ENCODE assay signal across 2 cellular contexts in genomic region chr12:88889326-88890110, GRCh38.
A peak's percentile ranks its signal among the peaks of the same experiment; 100 is the strongest.
TF ChIP-seq lines count a peak whose summit lies in the region.

No MANE protein-coding gene starts in this region.

TF ChIP-seq in SK-N-SH, 30 proteins besides CTCF, POLR2A, EP300 and RAD21:
- no peak for TF ChIP-seq NRF1 (IDR thresholded peaks at IDR 0.05; ENCODE audit: low read depth, low read length)
- no peak for TF ChIP-seq EZH2phosphoT487 (IDR thresholded peaks at IDR 0.05; ENCODE audit: borderline replicate concordance, low read depth)
- peak; percentile 44; the same call in 1 of the 2 replicates for TF ChIP-seq NFIC (IDR thresholded peaks at IDR 0.05; ENCODE audit: borderline replicate concordance)

TF ChIP-seq in endothelial cell of umbilical vein, 7 proteins besides CTCF, POLR2A, EP300 and RAD21:
- TF ChIP-seq EZH2 (IDR thresholded peaks at IDR 0.05; ENCODE audit: borderline replicate concordance, low read depth, low read length, severe bottlenecking) (no peak), MYC (IDR thresholded peaks at IDR 0.05; ENCODE audit: low read depth, low read length) (no peak), POLR2AphosphoS5 (IDR thresholded peaks at IDR 0.05; ENCODE audit: insufficient read depth, low read depth, low read length) (no peak), MAX (IDR thresholded peaks at IDR 0.05; ENCODE audit: insufficient read depth, insufficient read length) (no peak), GATA2 (IDR thresholded peaks at IDR 0.05; ENCODE audit: insufficient read depth, insufficient read length, low read depth, low read length) (no peak), JUN (IDR thresholded peaks at IDR 0.05; ENCODE audit: borderline replicate concordance, insufficient read depth, insufficient read length, low read depth) (no peak), FOS (IDR thresholded peaks at IDR 0.05; ENCODE audit: borderline replicate concordance, insufficient read depth, low read length) (no peak)
TF ChIP-seq in endothelial cell of umbilical vein: peak in this region for 0.
